Comparison of ENCODE assay signal across 39 cellular contexts in genomic region chr15:49293941-49294340, GRCh38.
"Had no signal": no experiment of that assay in that cellular context is flagged by ENCODE, and none has a peak within 500 bp of the region (broad histone marks: within the 10 kb centered on the region; RNA-seq: fewer than 3 reads in every experiment).

No MANE protein-coding gene starts in this region.

- H3K27ac ChIP-seq: adrenal gland, ascending aorta, body of pancreas, brain microvascular endothelial cell, breast epithelium, cardiac muscle cell had no signal

- H3K4me3 ChIP-seq: adrenal gland, ascending aorta, body of pancreas, breast epithelium, cardiac muscle cell had no signal

- DNase-seq: activated effector memory CD4-positive, alpha-beta T cell treated with anti-CD3 and anti-CD28 coated beads, Interleukin-2, amount 50 U/mL, for 16 hours; activated effector memory CD4-positive, alpha-beta T cell treated with Interleukin-2 at 50 U/mL for 16 hours; activated gamma-delta T cell; activated gamma-delta T cell treated with Interleukin-2 at 50 U/mL for 16 hours; activated naive CD4-positive, alpha-beta T cell; activated naive CD4-positive, alpha-beta T cell treated with anti-CD3 and anti-CD28 coated beads for 36 hours; activated naive CD4-positive, alpha-beta T cell treated with anti-CD3 and anti-CD28 coated beads, Interleukin-2, amount 10 ng/mL, durations not matched to agents 7 days and 5 days; activated naive CD4-positive, alpha-beta T cell treated with anti-CD3 and anti-CD28 coated beads, Interleukin-2, amount 50 U/mL, for 16 hours; activated naive CD4-positive, alpha-beta T cell treated with Interleukin-2 at 50 U/mL for 16 hours; activated naive CD8-positive, alpha-beta T cell treated with anti-CD3 and anti-CD28 coated beads for 36 hours; activated naive CD8-positive, alpha-beta T cell treated with anti-CD3 and anti-CD28 coated beads, Interleukin-2, amount 10 ng/mL, durations not matched to agents 7 days and 5 days; activated naive CD8-positive, alpha-beta T cell treated with anti-CD3 and anti-CD28 coated beads, Interleukin-2, amount 50 U/mL, for 24 hours; activated T-cell treated with anti-CD3 and anti-CD28 coated beads, Interleukin-2, amount 50 U/mL, for 24 hours; activated T-cell treated with anti-CD3 and anti-CD28 coated beads, Interleukin-2, amount 50 U/mL, for 4 hours; activated T-cell treated with anti-CD3 and anti-CD28 coated beads, Interleukin-2, amount 50 U/mL, for 48 hours; activated T-cell treated with anti-CD3 and anti-CD28 coated beads, Interleukin-2, amount 50 U/mL, for 72 hours; adrenal gland; amniotic stem cell; amygdala; anterior cingulate cortex; aorta; body of pancreas; brain microvascular endothelial cell; caudate nucleus; central memory CD4-positive, alpha-beta T cell; cerebellar nuclear complex had no signal

- H3K27ac Mint-ChIP-seq: activated naive CD4-positive, alpha-beta T cell treated with anti-CD3 and anti-CD28 coated beads for 36 hours; activated naive CD4-positive, alpha-beta T cell treated with anti-CD3 and anti-CD28 coated beads, Interleukin-2, amount 10 ng/mL, durations not matched to agents 7 days and 5 days; activated naive CD4-positive, alpha-beta T cell treated with anti-CD3 and anti-CD28 coated beads, Interleukin-2, amount 50 U/mL, for 24 hours; activated naive CD4-positive, alpha-beta T cell treated with anti-CD3 and anti-CD28 coated beads, Interleukin-2, amount 50 U/mL, for 72 hours; activated naive CD8-positive, alpha-beta T cell; activated naive CD8-positive, alpha-beta T cell treated with anti-CD3 and anti-CD28 coated beads for 36 hours; activated naive CD8-positive, alpha-beta T cell treated with anti-CD3 and anti-CD28 coated beads, Interleukin-2, amount 10 ng/mL, durations not matched to agents 7 days and 5 days; activated naive CD8-positive, alpha-beta T cell treated with anti-CD3 and anti-CD28 coated beads, Interleukin-2, amount 50 U/mL, for 24 hours; activated T-cell treated with anti-CD3 and anti-CD28 coated beads, Interleukin-2, amount 50 U/mL, for 24 hours; activated T-cell treated with anti-CD3 and anti-CD28 coated beads, Interleukin-2, amount 50 U/mL, for 72 hours; activated T-helper 1 cell treated with anti-CD3 and anti-CD28 coated beads, Interleukin-12 subunit alpha, Interleukin-12 subunit beta, Interleukin-2, Interleukin-4 antibody, amounts not matched to agents 30 ng/mL and 10 ng/mL and 1 ng/mL, durations not matched to agents 14 hours and 24 hours and 36 hours; activated T-helper 2 cell treated with anti-CD3 and anti-CD28 coated beads, Interferon-gamma antibody, Interleukin-2, Interleukin-4, amounts not matched to agents 10 μg/mL and 5 μg/mL and 100 μg/mL, durations not matched to agents 14 hours and 24 hours and 36 hours; brain had no signal

- H3K9me3 Mint-ChIP-seq: activated naive CD4-positive, alpha-beta T cell treated with anti-CD3 and anti-CD28 coated beads for 36 hours; activated naive CD4-positive, alpha-beta T cell treated with anti-CD3 and anti-CD28 coated beads, Interleukin-2, amount 10 ng/mL, durations not matched to agents 7 days and 5 days; activated naive CD4-positive, alpha-beta T cell treated with anti-CD3 and anti-CD28 coated beads, Interleukin-2, amount 50 U/mL, for 72 hours; activated T-cell treated with anti-CD3 and anti-CD28 coated beads, Interleukin-2, amount 50 U/mL, for 24 hours; activated T-cell treated with anti-CD3 and anti-CD28 coated beads, Interleukin-2, amount 50 U/mL, for 4 hours had no signal

- ATAC-seq: activated naive CD4-positive, alpha-beta T cell treated with anti-CD3 and anti-CD28 coated beads, Interleukin-2, amount 50 U/mL, for 72 hours; activated naive CD8-positive, alpha-beta T cell treated with anti-CD3 and anti-CD28 coated beads, Interleukin-2, amount 50 U/mL, for 24 hours; activated T-cell treated with anti-CD3 and anti-CD28 coated beads, Interleukin-2, amount 50 U/mL, for 4 hours; activated T-cell treated with anti-CD3 and anti-CD28 coated beads, Interleukin-2, amount 50 U/mL, for 72 hours; activated T-helper 17 cell treated with anti-CD3 and anti-CD28 coated beads, Interleukin-2, amount 50 U/mL, for 72 hours; body of pancreas had no signal

- H3K4me1 ChIP-seq: adrenal gland, ascending aorta, body of pancreas, breast epithelium had no signal

- H3K27me3 Mint-ChIP-seq: activated naive CD4-positive, alpha-beta T cell treated with anti-CD3 and anti-CD28 coated beads, Interleukin-2, amount 10 ng/mL, durations not matched to agents 7 days and 5 days; activated naive CD4-positive, alpha-beta T cell treated with anti-CD3 and anti-CD28 coated beads, Interleukin-2, amount 50 U/mL, for 24 hours; activated naive CD8-positive, alpha-beta T cell; activated naive CD8-positive, alpha-beta T cell treated with anti-CD3 and anti-CD28 coated beads for 36 hours; activated naive CD8-positive, alpha-beta T cell treated with anti-CD3 and anti-CD28 coated beads, Interleukin-2, amount 10 ng/mL, durations not matched to agents 7 days and 5 days; activated naive CD8-positive, alpha-beta T cell treated with anti-CD3 and anti-CD28 coated beads, Interleukin-2, amount 50 U/mL, for 24 hours; activated T-cell treated with anti-CD3 and anti-CD28 coated beads, Interleukin-2, amount 50 U/mL, for 24 hours; activated T-helper 17 cell treated with anti-CD3 and anti-CD28 coated beads, Interleukin-2, amount 50 U/mL, for 72 hours; brain; central memory CD8-positive, alpha-beta T cell had no signal

- FAIRE-seq: astrocyte, bronchial epithelial cell had no signal

- H3K4me3 Mint-ChIP-seq: activated naive CD4-positive, alpha-beta T cell treated with anti-CD3 and anti-CD28 coated beads for 36 hours; activated naive CD4-positive, alpha-beta T cell treated with anti-CD3 and anti-CD28 coated beads, Interleukin-2, amount 10 ng/mL, durations not matched to agents 7 days and 5 days; activated naive CD4-positive, alpha-beta T cell treated with anti-CD3 and anti-CD28 coated beads, Interleukin-2, amount 50 U/mL, for 24 hours; activated naive CD8-positive, alpha-beta T cell; activated naive CD8-positive, alpha-beta T cell treated with anti-CD3 and anti-CD28 coated beads for 36 hours; activated naive CD8-positive, alpha-beta T cell treated with anti-CD3 and anti-CD28 coated beads, Interleukin-2, amount 10 ng/mL, durations not matched to agents 7 days and 5 days; activated naive CD8-positive, alpha-beta T cell treated with anti-CD3 and anti-CD28 coated beads, Interleukin-2, amount 50 U/mL, for 24 hours; activated T-cell treated with anti-CD3 and anti-CD28 coated beads, Interleukin-2, amount 50 U/mL, for 24 hours; activated T-cell treated with anti-CD3 and anti-CD28 coated beads, Interleukin-2, amount 50 U/mL, for 4 hours; activated T-cell treated with anti-CD3 and anti-CD28 coated beads, Interleukin-2, amount 50 U/mL, for 72 hours; activated T-helper 1 cell treated with anti-CD3 and anti-CD28 coated beads, Interleukin-12 subunit alpha, Interleukin-12 subunit beta, Interleukin-2, Interleukin-4 antibody, amounts not matched to agents 30 ng/mL and 10 ng/mL and 1 ng/mL, durations not matched to agents 14 hours and 24 hours and 36 hours; activated T-helper 17 cell treated with anti-CD3 and anti-CD28 coated beads, Interleukin-2, amount 50 U/mL, for 72 hours; brain; central memory CD8-positive, alpha-beta T cell had no signal

- H3K36me3 ChIP-seq: adrenal gland, brain microvascular endothelial cell, breast epithelium had no signal

- H3K4me1 Mint-ChIP-seq: activated naive CD4-positive, alpha-beta T cell treated with anti-CD3 and anti-CD28 coated beads, Interleukin-2, amount 10 ng/mL, durations not matched to agents 7 days and 5 days had no signal

- H3K9me3 ChIP-seq: adrenal gland, ascending aorta, body of pancreas, breast epithelium had no signal
